ENCODE assay signal across 20 cellular contexts in the genomic region with DNA sequence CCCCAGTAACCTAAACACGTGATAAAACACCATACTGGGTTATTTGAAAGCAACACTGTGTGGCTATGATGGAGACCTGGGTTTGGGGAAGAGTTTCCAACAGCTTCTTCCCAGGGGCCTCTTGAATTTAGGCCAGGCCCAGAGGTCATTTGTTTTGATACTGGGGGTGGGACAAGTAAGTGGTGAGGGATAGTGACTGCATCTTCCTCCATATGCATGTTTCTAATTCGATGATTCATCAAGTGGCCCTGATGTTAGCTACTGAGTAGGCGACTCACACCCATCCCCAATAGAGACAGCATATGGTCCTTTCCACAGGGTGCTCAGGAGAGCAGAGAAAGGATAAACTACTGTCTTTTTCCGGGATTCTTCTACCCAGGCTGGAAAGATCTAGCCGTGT. TPM values are rescaled to one million over a fixed set of nuclear protein-coding genes. Genes with fewer than 3 reads are reported as not detected.
DNase-seq lines count a peak whose midpoint lies in the region; ATAC-seq and TF ChIP-seq lines count a peak whose summit lies in the region.
"Had no signal": no experiment of that assay in that cellular context is flagged by ENCODE, and none has a peak within 500 bp of the region (broad histone marks: within the 10 kb centered on the region; RNA-seq: fewer than 3 reads in every experiment).

No MANE protein-coding gene starts in this region.

- no peaks in the 10 kb centered on the region for H3K4me1 ChIP-seq in ovary (ENCODE audit: insufficient read depth)
- H3K4me1 ChIP-seq: ascending aorta had no signal

- H3K4me3 ChIP-seq in ovary: no peak overlapping the region
- H3K4me3 ChIP-seq: ascending aorta, stomach had no signal

- no peak for TF ChIP-seq EP300 in ovary (IDR thresholded peaks at IDR 0.05)

- no peak for TF ChIP-seq CTCF in ovary (IDR thresholded peaks at IDR 0.05)

- H3K27me3 ChIP-seq in ovary: no peaks in the 10 kb centered on the region
- H3K27me3 ChIP-seq: ascending aorta had no signal

- no peaks in the 10 kb centered on the region for H3K9me3 ChIP-seq in ovary
- H3K9me3 ChIP-seq: ascending aorta, stomach had no signal

- ATAC-seq in GM19452 (IDR thresholded peaks at IDR 0.05; ENCODE audit: unreplicated experiment): no peak
- no peak for ATAC-seq in HG03280 (IDR thresholded peaks at IDR 0.05; ENCODE audit: unreplicated experiment)
- ATAC-seq in GM21526 (IDR thresholded peaks at IDR 0.05; ENCODE audit: low FRiP score, unreplicated experiment): no peak
- ATAC-seq: HepG2, left ventricle myocardium superior, natural killer cell, sciatic nerve had no signal

- WGBS in ovary, 3 donors: 50 to 60% (median 58%) methylated on average over 5 of the region's 5 CpGs

- H3K36me3 ChIP-seq in ovary: no peaks in the 10 kb centered on the region
- H3K36me3 ChIP-seq: ascending aorta, stomach had no signal

- peak; percentile 62 for DNase-seq in ELR (ENCODE audit: low read depth)
- DNase-seq in NCI-H446 treated with DMSO at 0.1 percent for 48 hours (lab: John Stamatoyannopoulos, UW): peak; percentile 83
- peak in 1 of 61 donors; percentile 17 for DNase-seq in caudate nucleus (lab: John Stamatoyannopoulos, UW)
- DNase-seq in ovary: no peak
- DNase-seq in NCI-H1930 (lab: John Stamatoyannopoulos, UW): no peak
- DNase-seq: activated CD4-positive, alpha-beta T cell treated with anti-CD3 and anti-CD28 coated beads, Interleukin-2, amount 50 U/mL, for 4 hours; GDM1; left ventricle myocardium superior; natural killer cell; NCI-H526 treated with DMSO at 0.1 percent for 48 hours; stomach; T-helper 9 cell had no signal

- no peak for TF ChIP-seq POLR2A in ovary (IDR thresholded peaks at IDR 0.05)

- intact Hi-C loops in ovary (cut with DNase I): loop anchor here in 1 of 4 donors (10.0 kb wide), 1 partner anchor 54 kb away; no protein-coding TSS in a partner anchor

- peak overlapping the region; percentile 85 for H3K27ac ChIP-seq in caudate nucleus (ENCODE audit: low read depth, low read length)
- peak overlapping the region; percentile 58 to 78 for H3K27ac ChIP-seq in ovary
- H3K27ac ChIP-seq: ascending aorta, C4-2B, stomach had no signal

RNA-seq across cellular contexts. Expression of gene NDP, which starts 2.7 kb away (rescaled TPM):
- 10 to 100 TPM in 6 of 7 donors, 1 to 10 TPM in 1; 4.9 to 50.7 (median 17.4) TPM for total RNA-seq in ovary
- polyA plus RNA-seq in ovary: 10 to 100 TPM; 19.9 to 82.7 TPM
- total RNA-seq: ascending aorta, endodermal cell, HepG2, left ventricle myocardium superior, natural killer cell had no signal
- polyA plus RNA-seq: HepG2 had no signal

Comparison
In these comparisons a context has a peak if more than half of its experiments do, and no peak if none do; other contexts are left out.
1. DNase-seq: peak in ELR (single experiment) and NCI-H446 treated with DMSO at 0.1 percent for 48 hours (single experiment); none in ovary (0 of 5) and NCI-H1930 (0 of 2).